ENCODE assay signal across 12 cellular contexts in genomic region chr10:687583-688286, GRCh38. TPM values are rescaled to one million over a fixed set of nuclear protein-coding genes. Genes with fewer than 3 reads are reported as not detected.
DNase-seq lines count a peak whose midpoint lies in the region; FAIRE-seq and TF ChIP-seq lines count a peak whose summit lies in the region.
"Had no signal": no experiment of that assay in that cellular context is flagged by ENCODE, and none has a peak within 500 bp of the region (broad histone marks: within the 10 kb centered on the region; RNA-seq: fewer than 3 reads in every experiment).

No MANE protein-coding gene starts in this region.

- H3K36me3 ChIP-seq in H7 (replicated peaks; ENCODE audit: control insufficient read depth, insufficient read depth, low read length) = no peaks in the 10 kb centered on the region
- H3K36me3 ChIP-seq in ascending aorta = no peaks in the 10 kb centered on the region
- no peaks in the 10 kb centered on the region for H3K36me3 ChIP-seq in kidney (ENCODE audit: control insufficient read depth in 1 of 2, insufficient read depth in 2 of 2, low read length in 2 of 2)
- H3K36me3 ChIP-seq: pancreas had no signal

- H3K4me1 ChIP-seq in ascending aorta (peaks cover 6 to 26% of the 10 kb centered on the region in 2 donors), kidney (ENCODE audit: control insufficient read depth in 1 of 2, insufficient read depth in 1 of 2, low read depth in 1 of 2, low read length in 2 of 2) (peaks cover 11 to 20% of the 10 kb centered on the region in 2 donors)
- H3K4me1 ChIP-seq: pancreas had no signal

- DNase-seq in H7 (peak; percentile 38), ascending aorta (ENCODE audit: low spot score in 2 of 2) (no peak), kidney (peak; percentile 68), NCI-H1092 (lab: John Stamatoyannopoulos, UW) (no peak), D721Med (ENCODE audit: insufficient read length, low spot score) (no peak), NCI-H526 treated with DMSO at 0.1 percent for 48 hours (lab: John Stamatoyannopoulos, UW) (no peak), NCI-H1417 treated with DMSO at 0.1 percent for 48 hours (lab: John Stamatoyannopoulos, UW) (no peak)
- DNase-seq: activated naive CD4-positive, alpha-beta T cell; pancreas; stimulated activated CD8-positive, alpha-beta memory T cell treated with anti-CD3 and anti-CD28 coated beads, Interleukin-4, amount 100 ng/mL, for 48 hours had no signal

- TF ChIP-seq CTCF in ascending aorta (IDR thresholded peaks at IDR 0.05) (no peak), kidney (IDR thresholded peaks at IDR 0.05; ENCODE audit: borderline replicate concordance, extremely low read depth, insufficient read depth) (no peak), D721Med (IDR thresholded peaks at IDR 0.05; ENCODE audit: insufficient read depth, missing control alignments) (no peak)

- H3K9me3 ChIP-seq in ascending aorta (no peaks in the 10 kb centered on the region), kidney (ENCODE audit: control insufficient read depth in 1 of 2, low read length in 2 of 2) (no peaks in the 10 kb centered on the region)
- H3K9me3 ChIP-seq: pancreas had no signal

- peaks cover 3% of the 10 kb centered on the region; the same call in 1 of the 2 replicates for H3K27me3 ChIP-seq in H7 (ENCODE audit: control insufficient read depth, insufficient read depth, low read length)
- no peaks in the 10 kb centered on the region for H3K27me3 ChIP-seq in ascending aorta
- H3K27me3 ChIP-seq: pancreas had no signal

- H3K9ac ChIP-seq in kidney (ENCODE audit: low read length in 2 of 2) = peak overlapping the region in 1 of 2 donors; percentile 62

- H3K27ac ChIP-seq in ascending aorta = peak overlapping the region in 1 of 2 donors; percentile 89
- peak overlapping the region; percentile 47 to 48 for H3K27ac ChIP-seq in kidney (ENCODE audit: low read depth in 2 of 2, low read length in 2 of 2)
- H3K27ac ChIP-seq in skin epidermis = peak overlapping the region in 5 of 21 experiments; percentile 64 to 94 (median 88)

- 0 out of 2 replicates have a peak overlapping the region, but pooled peaks have one; percentile 67 for H3K4me3 ChIP-seq in H7 (ENCODE audit: insufficient read depth, low read depth, low read length)
- peak overlapping the region; percentile 52 to 89 for H3K4me3 ChIP-seq in ascending aorta
- peak overlapping the region; percentile 75 to 78 for H3K4me3 ChIP-seq in kidney (ENCODE audit: low read length in 2 of 2)
- peak overlapping the region in 4 of 7 experiments; percentile 45 to 65 (median 60) for H3K4me3 ChIP-seq in skin epidermis
- H3K4me3 ChIP-seq: K562 had no signal

- FAIRE-seq in kidney (lab: Jason Lieb, UNC) (no peak), D721Med (lab: Jason Lieb, UNC) (no peak)
- FAIRE-seq: K562, pancreas had no signal

- intact Hi-C loops in ascending aorta (cut with DNase I) = loop anchor here (5.0 kb wide), 1 partner anchor 550 kb away; the partner anchor contains the start of gene ZMYND11
- intact Hi-C loops in kidney (cut with DNase I) = no loop called here

RNA-seq across cellular contexts. Expression of gene DIP2C, which starts 1.7 kb away (rescaled TPM):
- total RNA-seq in H7 (2014; rRNA removed; shearing (Covaris generic)) = 4.8 and 7.2 TPM in 2 replicates
- total RNA-seq in ascending aorta (14.7 TPM), kidney (22.6 TPM)
- polyA plus RNA-seq in kidney (ENCODE audit: insufficient read depth, low read depth, low replicate concordance) = 6.2 TPM
- total RNA-seq: K562 had no signal

Comparison
In these comparisons a context has a peak if more than half of its experiments do, and no peak if none do; other contexts are left out.
1. DNase-seq: peak in H7 (single experiment) and kidney (single experiment); none in ascending aorta (0 of 2), NCI-H1092 (single experiment), D721Med (single experiment), NCI-H526 treated with DMSO at 0.1 percent for 48 hours (single experiment) and NCI-H1417 treated with DMSO at 0.1 percent for 48 hours (single experiment).
2. Peak in every context shown above with its lines, with median percentiles within 50 percentile points of each other: H3K4me3 ChIP-seq.